In genomic region chr1:176033879-176034278, GRCh38 we compare ENCODE assay signal across 2 cellular contexts.
TF ChIP-seq lines count a peak whose summit lies in the region.

No MANE protein-coding gene starts in this region.

TF ChIP-seq in SK-N-SH treated with all-trans-retinoic acid at 6 μM for 48 hours, 23 proteins besides CTCF, POLR2A, EP300 and RAD21 (continued from another document):
- TF ChIP-seq, protein P1, sequence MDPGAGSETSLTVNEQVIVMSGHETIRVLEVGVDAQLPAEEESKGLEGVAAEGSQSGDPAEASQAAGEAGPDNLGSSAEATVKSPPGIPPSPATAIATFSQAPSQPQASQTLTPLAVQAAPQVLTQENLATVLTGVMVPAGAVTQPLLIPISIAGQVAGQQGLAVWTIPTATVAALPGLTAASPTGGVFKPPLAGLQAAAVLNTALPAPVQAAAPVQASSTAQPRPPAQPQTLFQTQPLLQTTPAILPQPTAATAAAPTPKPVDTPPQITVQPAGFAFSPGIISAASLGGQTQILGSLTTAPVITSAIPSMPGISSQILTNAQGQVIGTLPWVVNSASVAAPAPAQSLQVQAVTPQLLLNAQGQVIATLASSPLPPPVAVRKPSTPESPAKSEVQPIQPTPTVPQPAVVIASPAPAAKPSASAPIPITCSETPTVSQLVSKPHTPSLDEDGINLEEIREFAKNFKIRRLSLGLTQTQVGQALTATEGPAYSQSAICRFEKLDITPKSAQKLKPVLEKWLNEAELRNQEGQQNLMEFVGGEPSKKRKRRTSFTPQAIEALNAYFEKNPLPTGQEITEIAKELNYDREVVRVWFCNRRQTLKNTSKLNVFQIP (CRISPR knock-in tag; IDR thresholded peaks at IDR 0.05; ENCODE audit: borderline replicate concordance, low read depth): no peak
- no peak for TF ChIP-seq SNAI2 (CRISPR knock-in tag; IDR thresholded peaks at IDR 0.05)
- no peak for TF ChIP-seq ISL1 (CRISPR knock-in tag; IDR thresholded peaks at IDR 0.05)
- no peak for TF ChIP-seq CSDC2 (CRISPR knock-in tag; IDR thresholded peaks at IDR 0.05)

TF ChIP-seq in SK-N-SH, 30 proteins besides CTCF, POLR2A, EP300 and RAD21 (continued from another document):
- no peak for TF ChIP-seq USF2 (IDR thresholded peaks at IDR 0.05; ENCODE audit: borderline replicate concordance, low read depth, low read length)
- no peak for TF ChIP-seq YY1 (IDR thresholded peaks at IDR 0.05; ENCODE audit: low read depth)
- no peak for TF ChIP-seq RFX5 (IDR thresholded peaks at IDR 0.05; ENCODE audit: low read length)
- TF ChIP-seq NRF1 (IDR thresholded peaks at IDR 0.05; ENCODE audit: low read depth, low read length): no peak
- no peak for TF ChIP-seq ELF1 (IDR thresholded peaks at IDR 0.05)
- TF ChIP-seq, protein P2, sequence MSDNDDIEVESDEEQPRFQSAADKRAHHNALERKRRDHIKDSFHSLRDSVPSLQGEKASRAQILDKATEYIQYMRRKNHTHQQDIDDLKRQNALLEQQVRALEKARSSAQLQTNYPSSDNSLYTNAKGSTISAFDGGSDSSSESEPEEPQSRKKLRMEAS (IDR thresholded peaks at IDR 0.05; ENCODE audit: low read depth): no peak
